Comparison of ENCODE assay signal across 8 cellular contexts in genomic region chr17:73311781-73312641, GRCh38. TPM values are rescaled to one million over a fixed set of nuclear protein-coding genes. Genes with fewer than 3 reads are reported as not detected.
A peak's percentile ranks its signal among the peaks of the same experiment; 100 is the strongest.
DNase-seq lines count a peak whose midpoint lies in the region; ATAC-seq and TF ChIP-seq lines count a peak whose summit lies in the region.

A gene with protein sequence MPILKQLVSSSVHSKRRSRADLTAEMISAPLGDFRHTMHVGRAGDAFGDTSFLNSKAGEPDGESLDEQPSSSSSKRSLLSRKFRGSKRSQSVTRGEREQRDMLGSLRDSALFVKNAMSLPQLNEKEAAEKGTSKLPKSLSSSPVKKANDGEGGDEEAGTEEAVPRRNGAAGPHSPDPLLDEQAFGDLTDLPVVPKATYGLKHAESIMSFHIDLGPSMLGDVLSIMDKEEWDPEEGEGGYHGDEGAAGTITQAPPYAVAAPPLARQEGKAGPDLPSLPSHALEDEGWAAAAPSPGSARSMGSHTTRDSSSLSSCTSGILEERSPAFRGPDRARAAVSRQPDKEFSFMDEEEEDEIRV (minus strand): TSS chr17:73312001. CDS start chr17:73286500, 25,501 bp downstream.

- TF ChIP-seq POLR2A in lower leg skin (IDR thresholded peaks at IDR 0.05), result peak in 1 of 2 donors; percentile 93

- intact Hi-C loops in lower leg skin (cut with DNase I; ENCODE audit: low total_unique reads), result no loop called here

- H3K27ac ChIP-seq in BLaER1, result peak within 1 kb of the TSS; percentile 69

- POLR2A ChIA-PET in activated CD8-positive, alpha-beta T cell treated with anti-CD3 and anti-CD28 coated beads, Interleukin-2, amount 10 ng/mL, durations not matched to agents 7 days and 5 days (lab: Charles Lee), result interaction anchor here (0.6 kb wide), 1 partner anchor 255 kb away, joined by 3 read pairs; no protein-coding TSS in a partner anchor

- H3K4me1 Mint-ChIP-seq in activated CD8-positive, alpha-beta T cell treated with anti-CD3 and anti-CD28 coated beads, Interleukin-2, amount 10 ng/mL, durations not matched to agents 7 days and 5 days (ENCODE audit: low read depth), result peaks cover 18% of the 10 kb centered on the region

- H3K27me3 Mint-ChIP-seq in activated CD8-positive, alpha-beta T cell treated with anti-CD3 and anti-CD28 coated beads, Interleukin-2, amount 10 ng/mL, durations not matched to agents 7 days and 5 days (ENCODE audit: low read depth), result peaks cover 17% of the 10 kb centered on the region

- H3K36me3 Mint-ChIP-seq in activated CD8-positive, alpha-beta T cell treated with anti-CD3 and anti-CD28 coated beads, Interleukin-2, amount 10 ng/mL, durations not matched to agents 7 days and 5 days (ENCODE audit: low read depth), result no peaks in the 10 kb centered on the region

- no peak for TF ChIP-seq CTCF in lower leg skin (IDR thresholded peaks at IDR 0.05)

- H3K4me3 ChIP-seq in BLaER1, result peak within 1 kb of the TSS; percentile 93
- peak within 1 kb of the TSS; percentile 81 for H3K4me3 ChIP-seq in lower leg skin (ENCODE audit: low read depth, poor library complexity, severe bottlenecking)

- DNase-seq in GM19240 (ENCODE audit: insufficient read length, low spot score) (peak; percentile 72), NCI-H748 (lab: John Stamatoyannopoulos, UW; ENCODE audit: unreplicated experiment) (peak; percentile 86), ecto neural progenitor cell (ENCODE audit: low spot score) (peak; percentile 99), lower leg skin (ENCODE audit: low spot score in 2 of 2) (peak; percentile 94 to 99)
- peak; percentile 88 for DNase-seq in activated CD8-positive, alpha-beta T cell treated with anti-CD3 and anti-CD28 coated beads, Interleukin-2, amount 10 ng/mL, durations not matched to agents 7 days and 5 days
- peak; percentile 83 to 84 for DNase-seq in stimulated activated CD4-positive, alpha-beta T cell treated with anti-CD3 and anti-CD28 coated beads, Interleukin-4, amount 100 ng/mL, for 4 hours

- H3K36me3 ChIP-seq in BLaER1, result no peaks in the 10 kb centered on the region

- CTCF ChIA-PET in activated CD8-positive, alpha-beta T cell treated with anti-CD3 and anti-CD28 coated beads, Interleukin-2, amount 10 ng/mL, durations not matched to agents 7 days and 5 days (lab: Charles Lee), result interaction anchor here (0.8 to 2.5 kb wide), 4 partner anchors 14 to 584 kb away, joined by 3 to 17 read pairs (median 5); no protein-coding TSS in a partner anchor

- peak within 1 kb of the TSS; percentile 84 for H3K9ac ChIP-seq in BLaER1

- H3K27me3 ChIP-seq in BLaER1, result 0 out of 2 replicates have a peak, but pooled peaks cover 4% of the 10 kb centered on the region

- no peak within 1 kb of the TSS for H3K27ac Mint-ChIP-seq in activated CD8-positive, alpha-beta T cell treated with anti-CD3 and anti-CD28 coated beads, Interleukin-2, amount 10 ng/mL, durations not matched to agents 7 days and 5 days

- peak; percentile 85 for ATAC-seq in HG03442 (IDR thresholded peaks at IDR 0.05; ENCODE audit: unreplicated experiment)
- peak; percentile 96 for ATAC-seq in activated CD8-positive, alpha-beta T cell treated with anti-CD3 and anti-CD28 coated beads, Interleukin-2, amount 10 ng/mL, durations not matched to agents 7 days and 5 days

- peak within 1 kb of the TSS; percentile 77 for H3K4me3 Mint-ChIP-seq in activated CD8-positive, alpha-beta T cell treated with anti-CD3 and anti-CD28 coated beads, Interleukin-2, amount 10 ng/mL, durations not matched to agents 7 days and 5 days

- WGBS in lower leg skin, 2 donors, result 1 to 2% methylated on average over 40 to 47 of the region's 71 CpGs

- no peaks in the 10 kb centered on the region for H4K20me1 ChIP-seq in BLaER1

- H3K9me3 ChIP-seq in BLaER1, result no peaks in the 10 kb centered on the region

- H3K4me2 ChIP-seq in BLaER1, result peak within 1 kb of the TSS; percentile 100

- H3K9me3 Mint-ChIP-seq in activated CD8-positive, alpha-beta T cell treated with anti-CD3 and anti-CD28 coated beads, Interleukin-2, amount 10 ng/mL, durations not matched to agents 7 days and 5 days (ENCODE audit: insufficient read depth), result no peaks in the 10 kb centered on the region

- peaks cover 48% of the 10 kb centered on the region for H3K4me1 ChIP-seq in BLaER1

RNA-seq across cellular contexts. Expression of the gene that starts here (rescaled TPM):
- 1 to 10 TPM in 1 of 2 experiments, under 1 TPM in 1; 0.58 to 1.1 TPM for total RNA-seq in activated CD8-positive, alpha-beta T cell treated with anti-CD3 and anti-CD28 coated beads, Interleukin-2, amount 10 ng/mL, durations not matched to agents 7 days and 5 days
- 10 to 100 TPM; 33.0 to 94.6 (median 69.7) TPM for total RNA-seq in lower leg skin

Comparison
In these comparisons a context has a peak if more than half of its experiments do, and no peak if none do; other contexts are left out.
1. Peak in every context shown above with its lines: DNase-seq, ATAC-seq, H3K4me3 ChIP-seq and H3K27ac ChIP-seq.
2. RNA of the gene that starts here (total RNA-seq): 33.0 to 94.6 TPM in lower leg skin; 0.58 to 1.1 TPM in activated CD8-positive, alpha-beta T cell treated with anti-CD3 and anti-CD28 coated beads, Interleukin-2, amount 10 ng/mL, durations not matched to agents 7 days and 5 days; every median in the first group is over 10 times any median in the second.